ENCODE assay signal across 8 cellular contexts in genomic region chr2:182716665-182716990, GRCh38. TPM values are rescaled to one million over a fixed set of nuclear protein-coding genes. Genes with fewer than 3 reads are reported as not detected.
DNase-seq lines count a peak whose midpoint lies in the region; ATAC-seq and TF ChIP-seq lines count a peak whose summit lies in the region.

No MANE protein-coding gene starts in this region.

- POLR2A ChIA-PET in activated CD8-positive, alpha-beta T cell treated with anti-CD3 and anti-CD28 coated beads, Interleukin-2, amount 10 ng/mL, durations not matched to agents 7 days and 5 days (lab: Charles Lee): interaction anchor here (1.3 kb wide), 1 partner anchor 12 kb away, joined by 6 read pairs; no protein-coding TSS in a partner anchor

- DNase-seq in DND-41 (no peak), kidney tubule cell (ENCODE audit: low spot score) (peak; percentile 44), upper lobe of left lung (peak; percentile 34 to 46), HCEC 1CT (no peak), NCI-H187 treated with DMSO at 0.1 percent for 48 hours (lab: John Stamatoyannopoulos, UW) (no peak)
- no peak for DNase-seq in activated CD8-positive, alpha-beta T cell treated with anti-CD3 and anti-CD28 coated beads, Interleukin-2, amount 10 ng/mL, durations not matched to agents 7 days and 5 days

- peaks cover 9% of the 10 kb centered on the region for H3K4me1 Mint-ChIP-seq in activated CD8-positive, alpha-beta T cell treated with anti-CD3 and anti-CD28 coated beads, Interleukin-2, amount 10 ng/mL, durations not matched to agents 7 days and 5 days (ENCODE audit: low read depth)

- H3K36me3 ChIP-seq in DND-41 (ENCODE audit: insufficient read depth, low read length) (peaks cover 19% of the 10 kb centered on the region), upper lobe of left lung (peaks cover 0 to 18% (median 1%) of the 10 kb centered on the region in 4 donors)

- H4K20me1 ChIP-seq in DND-41 (ENCODE audit: insufficient read depth, low read length): no peaks in the 10 kb centered on the region

- H3K9ac ChIP-seq in DND-41 (ENCODE audit: low read depth, low read length): peak overlapping the region; percentile 69

- peaks cover 2% of the 10 kb centered on the region for H3K36me3 Mint-ChIP-seq in activated CD8-positive, alpha-beta T cell treated with anti-CD3 and anti-CD28 coated beads, Interleukin-2, amount 10 ng/mL, durations not matched to agents 7 days and 5 days (ENCODE audit: low read depth)

- H3K27ac Mint-ChIP-seq in activated CD8-positive, alpha-beta T cell treated with anti-CD3 and anti-CD28 coated beads, Interleukin-2, amount 10 ng/mL, durations not matched to agents 7 days and 5 days: no peak overlapping the region

- H3K9me3 Mint-ChIP-seq in activated CD8-positive, alpha-beta T cell treated with anti-CD3 and anti-CD28 coated beads, Interleukin-2, amount 10 ng/mL, durations not matched to agents 7 days and 5 days (ENCODE audit: insufficient read depth): no peaks in the 10 kb centered on the region

- H3K27me3 Mint-ChIP-seq in activated CD8-positive, alpha-beta T cell treated with anti-CD3 and anti-CD28 coated beads, Interleukin-2, amount 10 ng/mL, durations not matched to agents 7 days and 5 days (ENCODE audit: low read depth): peaks cover 7% of the 10 kb centered on the region

- ATAC-seq in DND-41 (ENCODE audit: insufficient read depth, low read depth) (no peak), HG02885 (IDR thresholded peaks at IDR 0.05; ENCODE audit: poor library complexity, unreplicated experiment) (peak; percentile 2), upper lobe of left lung (ENCODE audit: low FRiP score in 2 of 2) (peak; percentile 3 to 28), HG02870 (IDR thresholded peaks at IDR 0.05; ENCODE audit: unreplicated experiment) (no peak)
- peak; percentile 9 for ATAC-seq in activated CD8-positive, alpha-beta T cell treated with anti-CD3 and anti-CD28 coated beads, Interleukin-2, amount 10 ng/mL, durations not matched to agents 7 days and 5 days

- peak overlapping the region; percentile 99 for H3K4me2 ChIP-seq in DND-41 (ENCODE audit: insufficient read depth, low read length)

- no peaks in the 10 kb centered on the region for H3K9me3 ChIP-seq in DND-41 (ENCODE audit: insufficient read depth, low read length, severe bottlenecking)
- H3K9me3 ChIP-seq in upper lobe of left lung: no peaks in the 10 kb centered on the region

- no peak for TF ChIP-seq EP300 in upper lobe of left lung (IDR thresholded peaks at IDR 0.05)

- H3K4me1 ChIP-seq in DND-41 (ENCODE audit: insufficient read depth, low read length): peaks cover 38% of the 10 kb centered on the region
- peaks cover 8 to 29% (median 21%) of the 10 kb centered on the region in 4 donors for H3K4me1 ChIP-seq in upper lobe of left lung

- H3K4me3 Mint-ChIP-seq in activated CD8-positive, alpha-beta T cell treated with anti-CD3 and anti-CD28 coated beads, Interleukin-2, amount 10 ng/mL, durations not matched to agents 7 days and 5 days: no peak overlapping the region

- TF ChIP-seq CTCF in DND-41 (IDR thresholded peaks at IDR 0.05; ENCODE audit: borderline replicate concordance, extremely low read depth, low read length, poor library complexity, severe bottlenecking): no peak
- no peak for TF ChIP-seq CTCF in upper lobe of left lung (IDR thresholded peaks at IDR 0.05)

- H3K79me2 ChIP-seq in DND-41 (ENCODE audit: insufficient read depth, low read length): peaks cover 10% of the 10 kb centered on the region

- WGBS in upper lobe of left lung, 2 donors: 0 to 3% methylated on average over 12 of the region's 12 CpGs

- H2AFZ ChIP-seq in DND-41 (ENCODE audit: low read depth, low read length): peak overlapping the region; percentile 94

- H3K27me3 ChIP-seq in DND-41 (ENCODE audit: insufficient read depth, low read length, poor library complexity) (no peaks in the 10 kb centered on the region), upper lobe of left lung (no peaks in the 10 kb centered on the region)

- TF ChIP-seq POLR2A in upper lobe of left lung (IDR thresholded peaks at IDR 0.05): no peak

- H3K27ac ChIP-seq in DND-41 (ENCODE audit: low read length) (peak overlapping the region; percentile 73), upper lobe of left lung (peak overlapping the region; percentile 81 to 90 (median 86))

- CTCF ChIA-PET in activated CD8-positive, alpha-beta T cell treated with anti-CD3 and anti-CD28 coated beads, Interleukin-2, amount 10 ng/mL, durations not matched to agents 7 days and 5 days (lab: Charles Lee): interaction anchor here (1.3 kb wide), 2 partner anchors 12 to 263 kb away, joined by 3 to 4 read pairs; no protein-coding TSS in a partner anchor

- H3K4me3 ChIP-seq in DND-41 (ENCODE audit: low read depth in 1 of 2, low read length in 2 of 2): peak overlapping the region; percentile 55 to 76; a peak in 3 of 4 replicates
- peak overlapping the region; percentile 75 to 99 (median 84) for H3K4me3 ChIP-seq in upper lobe of left lung

RNA-seq across cellular contexts. Expression of gene DNAJC10, which starts 0.6 kb away (rescaled TPM):
- total RNA-seq in activated CD8-positive, alpha-beta T cell treated with anti-CD3 and anti-CD28 coated beads, Interleukin-2, amount 10 ng/mL, durations not matched to agents 7 days and 5 days: 10 to 100 TPM; 41.4 to 51.4 TPM
- 10 to 100 TPM; 13.7 to 94.6 (median 57.9) TPM for total RNA-seq in upper lobe of left lung

Comparison
In these comparisons a context has a peak if more than half of its experiments do, and no peak if none do; other contexts are left out.
1. ATAC-seq: peak in HG02885 (single experiment), activated CD8-positive, alpha-beta T cell treated with anti-CD3 and anti-CD28 coated beads, Interleukin-2, amount 10 ng/mL, durations not matched to agents 7 days and 5 days (single experiment) and upper lobe of left lung (2 of 2); none in DND-41 (single experiment) and HG02870 (single experiment).
2. DNase-seq: peak in kidney tubule cell (single experiment) and upper lobe of left lung (2 of 2); none in DND-41 (single experiment), activated CD8-positive, alpha-beta T cell treated with anti-CD3 and anti-CD28 coated beads, Interleukin-2, amount 10 ng/mL, durations not matched to agents 7 days and 5 days (single experiment), HCEC 1CT (single experiment) and NCI-H187 treated with DMSO at 0.1 percent for 48 hours (single experiment).